8 cellular contexts compared by ENCODE assay signal in genomic region chr2:190318514-190318913, GRCh38. TPM values are rescaled to one million over a fixed set of nuclear protein-coding genes. Genes with fewer than 3 reads are reported as not detected.
DNase-seq lines count a peak whose midpoint lies in the region; TF ChIP-seq lines count a peak whose summit lies in the region.

No MANE protein-coding gene starts in this region.

- peaks cover 0 to 8% (median 4%) of the 10 kb centered on the region in 3 donors for H3K36me3 Mint-ChIP-seq in CD8-positive, alpha-beta memory T cell

- no peaks in the 10 kb centered on the region for H3K9me3 Mint-ChIP-seq in CD8-positive, alpha-beta memory T cell

- no TSS peak for BruUV-seq in OCI-LY7 (replicated peaks; lab: Mats Ljungman, UMichigan)

- peak overlapping the region; percentile 96; the same call in 1 of the 2 replicates for H2AFZ ChIP-seq in OCI-LY7 (ENCODE audit: low read length)

- H3K4me3 Mint-ChIP-seq in CD8-positive, alpha-beta memory T cell = peak overlapping the region; percentile 96 to 100 (median 98)

- no peak for DNase-seq in CD8-positive, alpha-beta memory T cell
- no peak for DNase-seq in OCI-LY7 (ENCODE audit: low spot score)
- DNase-seq in epithelial cell of prostate (ENCODE audit: low read depth, low spot score) = no peak
- no peak for DNase-seq in ovary
- no peak for DNase-seq in HUDEP-2 (lab: John Stamatoyannopoulos, UW; ENCODE audit: unreplicated experiment in 76 of 76)
- no peak for DNase-seq in T-helper 9 cell
- no peak for DNase-seq in NCI-H146 treated with DMSO at 0.1 percent for 48 hours (lab: John Stamatoyannopoulos, UW; ENCODE audit: unreplicated experiment)
- DNase-seq in NCI-H748 (lab: John Stamatoyannopoulos, UW; ENCODE audit: unreplicated experiment) = no peak

- H3K4me2 ChIP-seq in OCI-LY7 (ENCODE audit: low read length) = peak overlapping the region; percentile 79

- TF ChIP-seq CTCF in OCI-LY7 (conservative IDR thresholded peaks at IDR 0.05; ENCODE audit: low read length) (no peak), ovary (IDR thresholded peaks at IDR 0.05) (no peak)

- peak overlapping the region; percentile 88 to 100 (median 98) for H3K27ac Mint-ChIP-seq in CD8-positive, alpha-beta memory T cell

- no peak for TF ChIP-seq POLR2A in ovary (IDR thresholded peaks at IDR 0.05)

- no peaks in the 10 kb centered on the region for H3K9me3 ChIP-seq in CD8-positive, alpha-beta memory T cell (ENCODE audit: low read length)
- no peaks in the 10 kb centered on the region for H3K9me3 ChIP-seq in OCI-LY7 (ENCODE audit: low read length)
- no peaks in the 10 kb centered on the region for H3K9me3 ChIP-seq in ovary

- peak overlapping the region; percentile 67 for H3K27ac ChIP-seq in CD8-positive, alpha-beta memory T cell (ENCODE audit: low read depth, low read length)
- H3K27ac ChIP-seq in OCI-LY7 (ENCODE audit: low read depth, low read length, poor library complexity, severe bottlenecking) (no peak overlapping the region), epithelial cell of prostate (peak overlapping the region; percentile 55), ovary (peak overlapping the region in 1 of 2 donors; percentile 78)

- WGBS in ovary, 3 donors = 39 to 51% (median 40%) methylated on average over 4 of the region's 4 CpGs

- POLR2A ChIA-PET in CD8-positive, alpha-beta memory T cell (lab: Charles Lee) = interaction anchor here (0.6 to 1.2 kb wide), 2 partner anchors 26 to 555 kb away, joined by 4 to 6 read pairs; no protein-coding TSS in a partner anchor
- POLR2A ChIA-PET in OCI-LY7 (lab: Charles Lee) = interaction anchor here (0.5 to 1.3 kb wide), 10 partner anchors 12 to 873 kb away, joined by 3 to 5 read pairs (median 3); no protein-coding TSS in a partner anchor

- H3K79me2 ChIP-seq in OCI-LY7 (ENCODE audit: insufficient read depth, low read depth, low read length) = peaks cover 2% of the 10 kb centered on the region; the same call in 1 of the 2 replicates

- H3K4me1 ChIP-seq in CD8-positive, alpha-beta memory T cell (ENCODE audit: insufficient read depth, low read length) = peaks cover 33% of the 10 kb centered on the region
- H3K4me1 ChIP-seq in OCI-LY7 (ENCODE audit: insufficient read depth, low read length, poor library complexity, severe bottlenecking) (peaks cover 28% of the 10 kb centered on the region), ovary (ENCODE audit: insufficient read depth) (peaks cover 5% of the 10 kb centered on the region)

- peaks cover 44 to 66% (median 65%) of the 10 kb centered on the region in 3 donors for H3K4me1 Mint-ChIP-seq in CD8-positive, alpha-beta memory T cell

- no peaks in the 10 kb centered on the region for H3K27me3 ChIP-seq in CD8-positive, alpha-beta memory T cell (ENCODE audit: insufficient read depth, low read length, poor library complexity, severe bottlenecking)
- no peaks in the 10 kb centered on the region for H3K27me3 ChIP-seq in ovary

- H3K9me2 ChIP-seq in OCI-LY7 (ENCODE audit: insufficient read depth, low read length) = no peaks in the 10 kb centered on the region

- CTCF ChIA-PET in CD8-positive, alpha-beta memory T cell (lab: Charles Lee) = interaction anchor here (0.9 to 2.3 kb wide), 6 partner anchors 9 to 49 kb away, joined by 3 to 8 read pairs (median 5); partner anchors contain the start of gene INPP1
- CTCF ChIA-PET in OCI-LY7 (lab: Charles Lee; ENCODE audit: unreplicated experiment) = interaction anchor here (1.1 to 1.2 kb wide), 2 partner anchors 139 to 365 kb away, joined by 3 to 4 read pairs; a partner anchor contains a TSS

- no peaks in the 10 kb centered on the region for H4K20me1 ChIP-seq in OCI-LY7 (ENCODE audit: insufficient read depth, low read length)

- H3K36me3 ChIP-seq in CD8-positive, alpha-beta memory T cell (ENCODE audit: insufficient read depth, low read length) = no peaks in the 10 kb centered on the region
- H3K36me3 ChIP-seq in OCI-LY7 (ENCODE audit: insufficient read depth, low read length) (no peaks in the 10 kb centered on the region), ovary (no peaks in the 10 kb centered on the region)

- intact Hi-C loops in OCI-LY7 (cut with micrococcal nuclease; ENCODE audit: unreplicated experiment) = loop anchor here (2.0 to 5.0 kb wide), 4 partner anchors 138 to 656 kb away; partner anchors contain the start of genes ASNSD1, NEMP2 and OSGEPL1
- intact Hi-C loops in ovary (cut with DNase I) = no loop called here

- H3K27me3 Mint-ChIP-seq in CD8-positive, alpha-beta memory T cell = no peaks in the 10 kb centered on the region

- TF ChIP-seq EP300 in ovary (IDR thresholded peaks at IDR 0.05) = no peak

- H3K4me3 ChIP-seq in CD8-positive, alpha-beta memory T cell (ENCODE audit: low read length) = peak overlapping the region; percentile 76
- H3K4me3 ChIP-seq in OCI-LY7 (ENCODE audit: low read depth, low read length, poor library complexity, severe bottlenecking) (peak overlapping the region; percentile 74), ovary (peak overlapping the region; percentile 52)

RNA-seq across cellular contexts. Expression of gene HIBCH, which starts 1.1 kb away (rescaled TPM):
- total RNA-seq in CD8-positive, alpha-beta memory T cell = 10 to 100 TPM; 30.8 to 32.2 TPM
- polyA plus RNA-seq in CD8-positive, alpha-beta memory T cell = 20.3 TPM
- total RNA-seq in OCI-LY7 (2014; rRNA removed; shearing (Covaris generic)) = 15.6 and 17.1 TPM in 2 replicates
- total RNA-seq in OCI-LY7 (2022) (26.3 and 29.7 TPM in 2 replicates), ovary (10 to 100 TPM; 11.4 to 28.4 (median 21.9) TPM)
- 10 to 100 TPM in 1 of 2 donors, 1 to 10 TPM in 1; 9.7 to 20.5 TPM for polyA plus RNA-seq in ovary

RNA-seq across cellular contexts. Expression of gene INPP1, which starts 24.9 kb away (rescaled TPM):
- 10 to 100 TPM; 13.4 to 15.9 TPM for total RNA-seq in CD8-positive, alpha-beta memory T cell
- 5.5 TPM for polyA plus RNA-seq in CD8-positive, alpha-beta memory T cell
- not detected in 2 replicates for total RNA-seq in OCI-LY7 (2014; rRNA removed; shearing (Covaris generic))
- total RNA-seq in OCI-LY7 (2022) (not detected in 2 replicates), ovary (10 to 100 TPM in 5 of 7 donors, 1 to 10 TPM in 2; 3.5 to 29.0 (median 12.2) TPM)
- 10 to 100 TPM; 12.7 to 51.2 TPM for polyA plus RNA-seq in ovary

Comparison
In these comparisons a context has a peak if more than half of its experiments do, and no peak if none do; other contexts are left out.
1. RNA of gene INPP1, which starts 24.9 kb away (total RNA-seq): 13.4 to 15.9 TPM in CD8-positive, alpha-beta memory T cell and 3.5 to 29.0 TPM in ovary; not detected in OCI-LY7; every median in the first group is over 4 times any median in the second.
2. Peak in every context shown above with its lines, with median percentiles within 50 percentile points of each other: H3K4me3 ChIP-seq.